In genomic region chr10:116115233-116115632, GRCh38 we compare ENCODE assay signal across 17 cellular contexts.
DNase-seq lines count a peak whose midpoint lies in the region; ATAC-seq and TF ChIP-seq lines count a peak whose summit lies in the region.
"Had no signal": no experiment of that assay in that cellular context is flagged by ENCODE, and none has a peak within 500 bp of the region (broad histone marks: within the 10 kb centered on the region; RNA-seq: fewer than 3 reads in every experiment).

No MANE protein-coding gene starts in this region.

- TF ChIP-seq CTCF in glutamatergic neuron (IDR thresholded peaks at IDR 0.05; ENCODE audit: partially characterized antibody, unreplicated experiment): no peak
- no peak for TF ChIP-seq CTCF in nephron progenitor cell (IDR thresholded peaks at IDR 0.05)
- TF ChIP-seq CTCF in natural killer cell (IDR thresholded peaks at IDR 0.05): no peak

- no peaks in the 10 kb centered on the region for H3K36me3 ChIP-seq in H7 (replicated peaks; ENCODE audit: control insufficient read depth, insufficient read depth, low read length)

- H3K4me3 Mint-ChIP-seq in glutamatergic neuron (ENCODE audit: unreplicated experiment) (no peak overlapping the region), nephron progenitor cell (no peak overlapping the region), natural killer cell (no peak overlapping the region)
- H3K4me3 Mint-ChIP-seq: CD14-positive monocyte; CD8-positive, alpha-beta T cell; H9 had no signal

- peaks cover 45% of the 10 kb centered on the region for H3K9me3 Mint-ChIP-seq in glutamatergic neuron (ENCODE audit: unreplicated experiment)
- H3K9me3 Mint-ChIP-seq in nephron progenitor cell: no peaks in the 10 kb centered on the region
- peaks cover 3 to 9% of the 10 kb centered on the region in 2 donors for H3K9me3 Mint-ChIP-seq in natural killer cell
- H3K9me3 Mint-ChIP-seq: CD8-positive, alpha-beta T cell had no signal

- ATAC-seq in natural killer cell (no peak), GM18498 (IDR thresholded peaks at IDR 0.05; ENCODE audit: unreplicated experiment) (no peak), GM21360 (IDR thresholded peaks at IDR 0.05; ENCODE audit: unreplicated experiment) (no peak)
- ATAC-seq: CD8-positive, alpha-beta T cell; HepG2 had no signal

- no peak overlapping the region for H3K4me3 ChIP-seq in H7 (ENCODE audit: insufficient read depth, low read depth, low read length)

- no peaks in the 10 kb centered on the region for H3K27me3 ChIP-seq in H7 (ENCODE audit: control insufficient read depth, insufficient read depth, low read length)

- intact Hi-C loops in natural killer cell (cut with micrococcal nuclease): no loop called here

- H3K27me3 Mint-ChIP-seq in glutamatergic neuron (ENCODE audit: unreplicated experiment): peaks cover 20% of the 10 kb centered on the region
- H3K27me3 Mint-ChIP-seq in nephron progenitor cell (ENCODE audit: low read depth, poor library complexity): peaks cover 22% of the 10 kb centered on the region
- no peaks in the 10 kb centered on the region for H3K27me3 Mint-ChIP-seq in natural killer cell (ENCODE audit: low read depth in 2 of 2)

- H3K4me1 Mint-ChIP-seq in glutamatergic neuron (ENCODE audit: low read depth, unreplicated experiment): peaks cover 34% of the 10 kb centered on the region
- H3K4me1 Mint-ChIP-seq in nephron progenitor cell: peaks cover 40% of the 10 kb centered on the region
- H3K4me1 Mint-ChIP-seq in natural killer cell: no peaks in the 10 kb centered on the region
- H3K4me1 Mint-ChIP-seq: CD14-positive monocyte had no signal

- H3K27ac Mint-ChIP-seq in glutamatergic neuron (ENCODE audit: unreplicated experiment) (peak overlapping the region; percentile 1), nephron progenitor cell (peak overlapping the region; percentile 47), natural killer cell (no peak overlapping the region)
- H3K27ac Mint-ChIP-seq: CD8-positive, alpha-beta T cell; H9 had no signal

- H3K36me3 Mint-ChIP-seq in glutamatergic neuron (ENCODE audit: unreplicated experiment) (peaks cover 25% of the 10 kb centered on the region), nephron progenitor cell (ENCODE audit: low read depth) (no peaks in the 10 kb centered on the region), natural killer cell (no peaks in the 10 kb centered on the region)
- H3K36me3 Mint-ChIP-seq: CD14-positive monocyte; CD8-positive, alpha-beta T cell had no signal

- DNase-seq in AG20443 (ENCODE audit: low spot score): peak; percentile 32
- peak; percentile 60 for DNase-seq in H7
- peak; percentile 40 for DNase-seq in glutamatergic neuron
- DNase-seq in nephron progenitor cell: no peak
- DNase-seq in natural killer cell: no peak
- no peak for DNase-seq in hippocampal formation (lab: John Stamatoyannopoulos, UW)
- DNase-seq: CD8-positive, alpha-beta T cell; COR-L47; DMS153; DMS79 treated with DMSO at 0.1 percent for 48 hours; EL; GDM1 had no signal

Comparison
In these comparisons a context has a peak if more than half of its experiments do, and no peak if none do; other contexts are left out.
1. DNase-seq: peak in AG20443 (single experiment), H7 (single experiment) and glutamatergic neuron (single experiment); none in nephron progenitor cell (single experiment), natural killer cell (single experiment) and hippocampal formation (0 of 2).
2. H3K27ac Mint-ChIP-seq: peak in glutamatergic neuron (single experiment) and nephron progenitor cell (single experiment); none in natural killer cell (0 of 2).